ENCODE assay signal across 1 cellular context in genomic region chr5:135398855-135399837, GRCh38.
TF ChIP-seq lines count a peak whose summit lies in the region.

Gene MACROH2A1, minus strand, starts transcription at chr5:135399231. Its CDS starts 10,138 bp downstream, at chr5:135389093.

TF ChIP-seq in HepG2, 621 proteins besides CTCF, POLR2A, EP300 and RAD21 (continued from another document and continues in another):
- peak; percentile 95 for TF ChIP-seq ZNF142 (CRISPR knock-in tag; IDR thresholded peaks at IDR 0.05)
- peak; percentile 69; the same call in 1 of the 2 replicates for TF ChIP-seq HOXD1 (CRISPR knock-in tag; IDR thresholded peaks at IDR 0.05)
- TF ChIP-seq ELF4 (CRISPR knock-in tag; IDR thresholded peaks at IDR 0.05; ENCODE audit: borderline replicate concordance), result no peak
- TF ChIP-seq IKZF5 (CRISPR knock-in tag; IDR thresholded peaks at IDR 0.05), result peak; percentile 34; the same call in 1 of the 2 replicates
- TF ChIP-seq REST (IDR thresholded peaks at IDR 0.05; ENCODE audit: borderline replicate concordance in 1 of 2, low read depth in 1 of 2, low read length in 2 of 2), result peak in 1 of 2 experiments; percentile 31; a peak in 1 of 4 replicates
- TF ChIP-seq LCORL (IDR thresholded peaks at IDR 0.05), result no peak
- TF ChIP-seq LCORL (CRISPR knock-in tag; IDR thresholded peaks at IDR 0.05), result peak; percentile 23; the same call in 1 of the 2 replicates
- TF ChIP-seq AKAP8 (CRISPR knock-in tag; IDR thresholded peaks at IDR 0.05), result no peak
- TF ChIP-seq ZNF567 (CRISPR knock-in tag; IDR thresholded peaks at IDR 0.05; ENCODE audit: borderline replicate concordance), result 0 out of 2 replicates have a peak, but pooled peaks have one; percentile 35
- TF ChIP-seq ZSCAN20 (CRISPR knock-in tag; IDR thresholded peaks at IDR 0.05; ENCODE audit: borderline replicate concordance), result no peak
- TF ChIP-seq ZNF589 (CRISPR knock-in tag; conservative IDR thresholded peaks at IDR 0.05), result 0 out of 2 replicates have a peak, but pooled peaks have one; percentile 38
- TF ChIP-seq ZNF224 (CRISPR knock-in tag; IDR thresholded peaks at IDR 0.05), result no peak
- TF ChIP-seq CREBL2 (CRISPR knock-in tag; IDR thresholded peaks at IDR 0.05; ENCODE audit: borderline replicate concordance), result no peak; the same call in 1 of the 2 replicates
- TF ChIP-seq ZBTB44 (CRISPR knock-in tag; IDR thresholded peaks at IDR 0.05), result no peak
- no peak for TF ChIP-seq ZNF652 (CRISPR knock-in tag; IDR thresholded peaks at IDR 0.05; ENCODE audit: borderline replicate concordance, low read depth)
- TF ChIP-seq MAFF (IDR thresholded peaks at IDR 0.05; ENCODE audit: low read depth, low read length), result no peak
- peak; percentile 66 for TF ChIP-seq MED1 (CRISPR knock-in tag; IDR thresholded peaks at IDR 0.05)
- TF ChIP-seq ZNF430 (CRISPR knock-in tag; IDR thresholded peaks at IDR 0.05), result peak; percentile 17; the same call in 1 of the 2 replicates
- TF ChIP-seq RELA (CRISPR knock-in tag; IDR thresholded peaks at IDR 0.05), result 0 out of 2 replicates have a peak, but pooled peaks have one; percentile 32
- peak; percentile 87 for TF ChIP-seq THAP11 (CRISPR knock-in tag; IDR thresholded peaks at IDR 0.05)
- TF ChIP-seq KMT2A (CRISPR knock-in tag; IDR thresholded peaks at IDR 0.05), result peak; percentile 84
- peak; percentile 67; the same call in 1 of the 2 replicates for TF ChIP-seq NR2F2 (IDR thresholded peaks at IDR 0.05; ENCODE audit: borderline replicate concordance, low read depth)
- peak; percentile 75 for TF ChIP-seq NR2F6 (IDR thresholded peaks at IDR 0.05)
- peak; percentile 88 for TF ChIP-seq NR2F6 (CRISPR knock-in tag; IDR thresholded peaks at IDR 0.05)
- peak; percentile 50; the same call in 1 of the 3 replicates for TF ChIP-seq MXI1 (IDR thresholded peaks at IDR 0.05; ENCODE audit: borderline replicate concordance, low read depth, low read length)
- no peak for TF ChIP-seq HNRNPH1 (optimal IDR thresholded peaks at IDR 0.05; ENCODE audit: low read depth, low read length)
- no peak for TF ChIP-seq ZNF318 (CRISPR knock-in tag; IDR thresholded peaks at IDR 0.05)
- TF ChIP-seq IRF2 (CRISPR knock-in tag; IDR thresholded peaks at IDR 0.05), result no peak; the same call in 1 of the 2 replicates
- TF ChIP-seq YEATS4 (CRISPR knock-in tag; IDR thresholded peaks at IDR 0.05; ENCODE audit: borderline replicate concordance), result peak; percentile 86
- TF ChIP-seq ZNF280B (CRISPR knock-in tag; IDR thresholded peaks at IDR 0.05; ENCODE audit: borderline replicate concordance), result no peak
- TF ChIP-seq SP1 (IDR thresholded peaks at IDR 0.05), result no peak
- 0 out of 2 replicates have a peak, but pooled peaks have one; percentile 34 for TF ChIP-seq SP1 (CRISPR knock-in tag; IDR thresholded peaks at IDR 0.05)
- TF ChIP-seq ZNF235 (CRISPR knock-in tag; IDR thresholded peaks at IDR 0.05; ENCODE audit: borderline replicate concordance), result no peak
- TF ChIP-seq ERF (CRISPR knock-in tag; IDR thresholded peaks at IDR 0.05), result peak; percentile 57; the same call in 1 of the 2 replicates
- peak; percentile 77 for TF ChIP-seq KDM2A (CRISPR knock-in tag; IDR thresholded peaks at IDR 0.05; ENCODE audit: borderline replicate concordance, low read depth)
- TF ChIP-seq MED13 (CRISPR knock-in tag; IDR thresholded peaks at IDR 0.05), result peak; percentile 44; the same call in 1 of the 2 replicates
- no peak for TF ChIP-seq CEBPB (IDR thresholded peaks at IDR 0.05; ENCODE audit: borderline replicate concordance, low read depth, low read length)
- TF ChIP-seq ZNF780A (CRISPR knock-in tag; IDR thresholded peaks at IDR 0.05), result no peak
